In genomic region chr1:221246628-221247027, GRCh38 we compare ENCODE assay signal across 28 cellular contexts.
"Had no signal": no experiment of that assay in that cellular context is flagged by ENCODE, and none has a peak within 500 bp of the region (broad histone marks: within the 10 kb centered on the region; RNA-seq: fewer than 3 reads in every experiment).

No MANE protein-coding gene starts in this region.

- H3K4me1 ChIP-seq: neural progenitor cell, parathyroid adenoma, psoas muscle, spleen, suprapubic skin, testis, tibial artery, transverse colon, upper lobe of right lung, uterus had no signal

- H3K9ac ChIP-seq: neural progenitor cell, parathyroid adenoma had no signal

- H3K4me2 ChIP-seq: neural progenitor cell, smooth muscle cell had no signal

- H3K36me3 ChIP-seq: neural progenitor cell, ovary, spleen, suprapubic skin, tibial artery, transverse colon, upper lobe of right lung, uterus had no signal

- DNase-seq: natural killer cell; occipital lobe; ovary; posterior cingulate gyrus; psoas muscle; right cardiac atrium; spleen; stimulated activated CD4-positive, alpha-beta T cell treated with anti-CD3 and anti-CD28 coated beads, Interleukin-12 subunit alpha, Interleukin-12 subunit beta, amount 100 ng/mL, for 4 hours; stimulated activated CD4-positive, alpha-beta T cell treated with anti-CD3 and anti-CD28 coated beads, Interleukin-1b, Interleukin-23, amount 100 ng/mL, for 48 hours; stimulated activated CD4-positive, alpha-beta T cell treated with anti-CD3 and anti-CD28 coated beads, Interleukin-4, amount 100 ng/mL, for 1 hour; stimulated activated CD4-positive, alpha-beta T cell treated with anti-CD3 and anti-CD28 coated beads, Interleukin-4, amount 100 ng/mL, for 4 hours; stimulated activated CD8-positive, alpha-beta memory T cell treated with anti-CD3 and anti-CD28 coated beads, Interleukin-4, amount 100 ng/mL, for 48 hours; stimulated activated naive CD4-positive, alpha-beta T cell; stimulated activated naive CD8-positive, alpha-beta T cell treated with anti-CD3 and anti-CD28 coated beads, Interleukin-15, amount 100 ng/mL, for 72 hours; stimulated activated naive CD8-positive, alpha-beta T cell treated with anti-CD3 and anti-CD28 coated beads, Interleukin-15, Interleukin-2, amounts not matched to agents 100 U/mL and 50 U/mL, for 24 hours; substantia nigra; testis; tibial artery; transverse colon; upper lobe of right lung; uterus had no signal

- H3K79me2 ChIP-seq: parathyroid adenoma had no signal

- H3K4me3 ChIP-seq: neural progenitor cell, ovary, psoas muscle, skin epidermis, smooth muscle cell, spleen, suprapubic skin, testis, tibial artery, transverse colon, upper lobe of right lung, uterus had no signal

- ATAC-seq: natural killer cell; psoas muscle; right cardiac atrium; sciatic nerve; stimulated activated memory B cell treated with anti-CD40 and anti-IgM and Interleukin-4, amounts not matched to agents 10 μg/mL and 1 μg/mL and 100 μg/mL, for 72 hours; stimulated activated naive CD8-positive, alpha-beta T cell treated with anti-CD3 and anti-CD28 coated beads, Interleukin-15, amount 100 ng/mL, for 72 hours; stimulated activated naive CD8-positive, alpha-beta T cell treated with anti-CD3 and anti-CD28 coated beads, Interleukin-15, Interleukin-2, amounts not matched to agents 100 U/mL and 50 U/mL, for 24 hours; upper lobe of right lung had no signal

- H3K9me3 ChIP-seq: ovary, psoas muscle, spleen, suprapubic skin, testis, tibial artery, transverse colon, upper lobe of right lung, uterus had no signal

- H3K27ac ChIP-seq: neural progenitor cell, ovary, parathyroid adenoma, psoas muscle, skin epidermis, spleen, suprapubic skin, testis, tibial artery, transverse colon, upper lobe of right lung, uterus had no signal

- H2AFZ ChIP-seq: neural progenitor cell, parathyroid adenoma had no signal

- H3K27me3 ChIP-seq: neural progenitor cell, ovary, spleen, suprapubic skin, testis, tibial artery, transverse colon, upper lobe of right lung, uterus had no signal
